ENCODE assay signal across 1 cellular context in genomic region chr1:40774266-40774998, GRCh38.
TF ChIP-seq lines count a peak whose summit lies in the region.

No MANE protein-coding gene starts in this region.

TF ChIP-seq in H1, 55 proteins besides CTCF, POLR2A, EP300 and RAD21 (continued from another document):
- no peak for TF ChIP-seq ATF3 (IDR thresholded peaks at IDR 0.05; ENCODE audit: insufficient read depth, low read depth, low read length)
